8 cellular contexts compared by ENCODE assay signal in the genomic region with DNA sequence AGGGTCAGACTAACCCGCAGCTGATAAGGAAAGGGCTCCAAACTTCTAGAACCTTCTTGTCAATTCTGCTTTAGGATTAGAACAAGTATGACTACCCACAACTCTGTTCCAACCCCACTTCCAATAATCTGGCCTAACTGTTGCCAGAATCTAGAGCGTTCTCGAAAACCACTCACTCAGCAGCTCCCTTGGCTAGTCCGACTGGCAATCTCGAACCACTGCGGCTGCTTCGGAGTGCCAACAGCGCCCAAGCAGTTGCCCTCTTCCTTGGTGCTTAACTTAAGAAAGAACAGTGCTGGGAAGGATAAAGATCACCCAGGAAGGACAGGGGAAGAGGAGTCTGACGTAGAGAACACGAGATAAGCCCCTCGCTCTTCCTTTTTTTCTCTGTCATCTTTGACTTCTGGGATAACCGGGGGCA.
DNase-seq lines count a peak whose midpoint lies in the region; FAIRE-seq and TF ChIP-seq lines count a peak whose summit lies in the region.

No MANE protein-coding gene starts in this region.

- in situ Hi-C loops in astrocyte of the cerebellum (cut with HindIII; ENCODE audit: low sequenced_read_pairs), result no loop called here

- peak overlapping the region; percentile 86 for H3K4me3 ChIP-seq in astrocyte of the cerebellum (ENCODE audit: low read depth, low read length)

- peak; percentile 4 for DNase-seq in COLO668 (lab: John Stamatoyannopoulos, UW; ENCODE audit: unreplicated experiment)
- peak; percentile 19 for DNase-seq in LoVo (ENCODE audit: low spot score)
- DNase-seq in astrocyte of the cerebellum (ENCODE audit: low read depth), result no peak
- DNase-seq in substantia nigra (lab: John Stamatoyannopoulos, UW), result peak in 13 of 49 donors; percentile 13 to 65 (median 27)
- no peak for DNase-seq in GM19238 (ENCODE audit: insufficient read length, low spot score)
- no peak for DNase-seq in H54 (ENCODE audit: insufficient read length, low spot score)
- DNase-seq in NCI-H146 treated with DMSO at 0.1 percent for 48 hours (lab: John Stamatoyannopoulos, UW; ENCODE audit: unreplicated experiment), result no peak

- TF ChIP-seq CTCF in astrocyte of the cerebellum (IDR thresholded peaks at IDR 0.05; ENCODE audit: low read depth, low read length, missing control alignments), result no peak

- TF ChIP-seq POLR2A in H54 (IDR thresholded peaks at IDR 0.05; ENCODE audit: low read depth, low read length), result no peak

- H3K27ac ChIP-seq in layer of hippocampus (ENCODE audit: low read depth, low read length), result peak overlapping the region; percentile 93
- H3K27ac ChIP-seq in substantia nigra (ENCODE audit: low read depth, low read length, poor library complexity, severe bottlenecking), result peak overlapping the region; percentile 94

- no peaks in the 10 kb centered on the region for H3K27me3 ChIP-seq in layer of hippocampus (ENCODE audit: control insufficient read depth, insufficient read depth, low read length)

- no peak for FAIRE-seq in H54 (lab: Jason Lieb, UNC)

Comparison
In these comparisons a context has a peak if more than half of its experiments do, and no peak if none do; other contexts are left out.
1. DNase-seq: peak in COLO668 (single experiment) and LoVo (single experiment); none in astrocyte of the cerebellum (single experiment), GM19238 (single experiment), H54 (single experiment) and NCI-H146 treated with DMSO at 0.1 percent for 48 hours (single experiment).